9 cellular contexts compared by ENCODE assay signal in genomic region chr3:69079269-69080159, GRCh38. TPM values are rescaled to one million over a fixed set of nuclear protein-coding genes. Genes with fewer than 3 reads are reported as not detected.
A peak's percentile ranks its signal among the peaks of the same experiment; 100 is the strongest.
DNase-seq lines count a peak whose midpoint lies in the region; FAIRE-seq and TF ChIP-seq lines count a peak whose summit lies in the region.
"Had no signal": no experiment of that assay in that cellular context is flagged by ENCODE, and none has a peak within 500 bp of the region (broad histone marks: within the 10 kb centered on the region; RNA-seq: fewer than 3 reads in every experiment).

No MANE protein-coding gene starts in this region.

- intact Hi-C loops in kidney (cut with DNase I): no loop called here

- peak overlapping the region; percentile 82 for H3K4me3 Mint-ChIP-seq in activated naive CD4-positive, alpha-beta T cell treated with anti-CD3 and anti-CD28 coated beads, Interleukin-2, amount 10 ng/mL, durations not matched to agents 7 days and 5 days
- H3K4me3 Mint-ChIP-seq in brain: peak overlapping the region; percentile 84 to 92 (median 91)

- H3K9me3 Mint-ChIP-seq in activated naive CD4-positive, alpha-beta T cell treated with anti-CD3 and anti-CD28 coated beads, Interleukin-2, amount 10 ng/mL, durations not matched to agents 7 days and 5 days: no peaks in the 10 kb centered on the region
- no peaks in the 10 kb centered on the region for H3K9me3 Mint-ChIP-seq in brain

- H3K9me3 ChIP-seq in kidney (ENCODE audit: control insufficient read depth in 1 of 2, low read length in 2 of 2) (no peaks in the 10 kb centered on the region), stomach smooth muscle (ENCODE audit: control insufficient read depth in 2 of 2, low read length in 2 of 2) (no peaks in the 10 kb centered on the region)

- H3K4me3 ChIP-seq in kidney (ENCODE audit: low read length in 2 of 2) (peak overlapping the region; percentile 78 to 96), stomach smooth muscle (ENCODE audit: low read length in 2 of 2) (peak overlapping the region; percentile 74 to 82)

- no peak for TF ChIP-seq CTCF in brain (conservative IDR thresholded peaks at IDR 0.05)
- TF ChIP-seq CTCF in kidney (IDR thresholded peaks at IDR 0.05; ENCODE audit: borderline replicate concordance, extremely low read depth, insufficient read depth): no peak

- peak overlapping the region; percentile 68 to 87 for H3K9ac ChIP-seq in kidney (ENCODE audit: low read length in 2 of 2)
- H3K9ac ChIP-seq in stomach smooth muscle (ENCODE audit: low read length in 2 of 2): peak overlapping the region; percentile 69 to 75

- FAIRE-seq in kidney (lab: Jason Lieb, UNC): no peak
- FAIRE-seq: islet of Langerhans had no signal

- no peaks in the 10 kb centered on the region for H3K27me3 Mint-ChIP-seq in activated naive CD4-positive, alpha-beta T cell treated with anti-CD3 and anti-CD28 coated beads, Interleukin-2, amount 10 ng/mL, durations not matched to agents 7 days and 5 days
- H3K27me3 Mint-ChIP-seq in brain: peaks cover 14% of the 10 kb centered on the region

- H3K36me3 ChIP-seq in kidney (ENCODE audit: control insufficient read depth in 1 of 2, insufficient read depth in 2 of 2, low read length in 2 of 2) (no peaks in the 10 kb centered on the region), stomach smooth muscle (ENCODE audit: control insufficient read depth in 2 of 2, insufficient read depth in 2 of 2, low read length in 2 of 2) (no peaks in the 10 kb centered on the region)

- DNase-seq in activated naive CD4-positive, alpha-beta T cell treated with anti-CD3 and anti-CD28 coated beads, Interleukin-2, amount 10 ng/mL, durations not matched to agents 7 days and 5 days: no peak
- no peak for DNase-seq in activated naive CD4-positive, alpha-beta T cell treated with Interleukin-2 at 50 U/mL for 16 hours
- DNase-seq in NAMALWA (ENCODE audit: low spot score) (peak; percentile 18), kidney (peak; percentile 71), dedifferentiated amniotic fluid mesenchymal stem cell (ENCODE audit: extremely low spot score) (no peak)
- DNase-seq in stimulated activated CD4-positive, alpha-beta T cell treated with anti-CD3 and anti-CD28 coated beads, Interleukin-2, amount 100 ng/mL, for 24 hours: no peak

- no peaks in the 10 kb centered on the region for H3K27me3 ChIP-seq in stomach smooth muscle (ENCODE audit: control insufficient read depth in 1 of 2, insufficient read depth in 2 of 2, low read length in 2 of 2)

- H3K4me1 Mint-ChIP-seq in activated naive CD4-positive, alpha-beta T cell treated with anti-CD3 and anti-CD28 coated beads, Interleukin-2, amount 10 ng/mL, durations not matched to agents 7 days and 5 days: peaks cover 70% of the 10 kb centered on the region
- H3K4me1 Mint-ChIP-seq in brain: peaks cover 67% of the 10 kb centered on the region

- peaks cover 28% of the 10 kb centered on the region for H3K36me3 Mint-ChIP-seq in activated naive CD4-positive, alpha-beta T cell treated with anti-CD3 and anti-CD28 coated beads, Interleukin-2, amount 10 ng/mL, durations not matched to agents 7 days and 5 days
- peaks cover 19% of the 10 kb centered on the region for H3K36me3 Mint-ChIP-seq in brain

- CTCF ChIA-PET in activated naive CD4-positive, alpha-beta T cell treated with anti-CD3 and anti-CD28 coated beads, Interleukin-2, amount 10 ng/mL, durations not matched to agents 7 days and 5 days (lab: Charles Lee): interaction anchor here (0.8 kb wide), 1 partner anchor 32 kb away, joined by 3 read pairs; no protein-coding TSS in a partner anchor

- peak overlapping the region; percentile 2 to 53 for H3K27ac ChIP-seq in kidney (ENCODE audit: low read depth in 2 of 2, low read length in 2 of 2)
- H3K27ac ChIP-seq in stomach smooth muscle (ENCODE audit: low read length): no peak overlapping the region

- H3K4me1 ChIP-seq in kidney (ENCODE audit: control insufficient read depth in 1 of 2, insufficient read depth in 1 of 2, low read depth in 1 of 2, low read length in 2 of 2) (peaks cover 0 to 18% of the 10 kb centered on the region in 2 donors), stomach smooth muscle (ENCODE audit: control insufficient read depth, insufficient read depth, low read length) (peaks cover 21% of the 10 kb centered on the region)

- H3K27ac Mint-ChIP-seq in activated naive CD4-positive, alpha-beta T cell treated with anti-CD3 and anti-CD28 coated beads, Interleukin-2, amount 10 ng/mL, durations not matched to agents 7 days and 5 days: peak overlapping the region; percentile 87
- H3K27ac Mint-ChIP-seq in brain: peak overlapping the region; percentile 89 to 94 (median 92)

RNA-seq across cellular contexts. Expression of gene UBA3, which starts 0.7 kb away (rescaled TPM):
- polyA plus RNA-seq in brain (ENCODE audit: insufficient read depth, low read depth, low replicate concordance) (19.0 TPM), kidney (ENCODE audit: insufficient read depth, low read depth, low replicate concordance) (35.3 TPM)
- 63.1 TPM for total RNA-seq in kidney

RNA-seq across cellular contexts. Expression of gene ARL6IP5, which starts 5.2 kb away (rescaled TPM):
- polyA plus RNA-seq in brain (ENCODE audit: insufficient read depth, low read depth, low replicate concordance) (76.3 TPM), kidney (ENCODE audit: insufficient read depth, low read depth, low replicate concordance) (94.0 TPM)
- total RNA-seq in kidney: 138 TPM

RNA-seq across cellular contexts. Expression of gene TMF1, which starts 27.4 kb away (rescaled TPM):
- polyA plus RNA-seq in brain (ENCODE audit: insufficient read depth, low read depth, low replicate concordance) (2.5 TPM), kidney (ENCODE audit: insufficient read depth, low read depth, low replicate concordance) (6.5 TPM)
- total RNA-seq in kidney: 38.8 TPM

RNA-seq across cellular contexts. Expression of gene LMOD3, which starts 42.9 kb away (rescaled TPM):
- polyA plus RNA-seq in brain (ENCODE audit: insufficient read depth, low read depth, low replicate concordance): 0.15 TPM
- total RNA-seq in kidney: 0.09 TPM
- polyA plus RNA-seq in kidney (ENCODE audit: insufficient read depth, low read depth, low replicate concordance): 0.28 TPM

Comparison
In these comparisons a context has a peak if more than half of its experiments do, and no peak if none do; other contexts are left out.
1. DNase-seq: peak in NAMALWA (single experiment) and kidney (single experiment); none in activated naive CD4-positive, alpha-beta T cell treated with anti-CD3 and anti-CD28 coated beads, Interleukin-2, amount 10 ng/mL, durations not matched to agents 7 days and 5 days (single experiment), activated naive CD4-positive, alpha-beta T cell treated with Interleukin-2 at 50 U/mL for 16 hours (single experiment), stimulated activated CD4-positive, alpha-beta T cell treated with anti-CD3 and anti-CD28 coated beads, Interleukin-2, amount 100 ng/mL, for 24 hours (0 of 2) and dedifferentiated amniotic fluid mesenchymal stem cell (single experiment).